ENCODE assay signal across 20 cellular contexts in the genomic region with DNA sequence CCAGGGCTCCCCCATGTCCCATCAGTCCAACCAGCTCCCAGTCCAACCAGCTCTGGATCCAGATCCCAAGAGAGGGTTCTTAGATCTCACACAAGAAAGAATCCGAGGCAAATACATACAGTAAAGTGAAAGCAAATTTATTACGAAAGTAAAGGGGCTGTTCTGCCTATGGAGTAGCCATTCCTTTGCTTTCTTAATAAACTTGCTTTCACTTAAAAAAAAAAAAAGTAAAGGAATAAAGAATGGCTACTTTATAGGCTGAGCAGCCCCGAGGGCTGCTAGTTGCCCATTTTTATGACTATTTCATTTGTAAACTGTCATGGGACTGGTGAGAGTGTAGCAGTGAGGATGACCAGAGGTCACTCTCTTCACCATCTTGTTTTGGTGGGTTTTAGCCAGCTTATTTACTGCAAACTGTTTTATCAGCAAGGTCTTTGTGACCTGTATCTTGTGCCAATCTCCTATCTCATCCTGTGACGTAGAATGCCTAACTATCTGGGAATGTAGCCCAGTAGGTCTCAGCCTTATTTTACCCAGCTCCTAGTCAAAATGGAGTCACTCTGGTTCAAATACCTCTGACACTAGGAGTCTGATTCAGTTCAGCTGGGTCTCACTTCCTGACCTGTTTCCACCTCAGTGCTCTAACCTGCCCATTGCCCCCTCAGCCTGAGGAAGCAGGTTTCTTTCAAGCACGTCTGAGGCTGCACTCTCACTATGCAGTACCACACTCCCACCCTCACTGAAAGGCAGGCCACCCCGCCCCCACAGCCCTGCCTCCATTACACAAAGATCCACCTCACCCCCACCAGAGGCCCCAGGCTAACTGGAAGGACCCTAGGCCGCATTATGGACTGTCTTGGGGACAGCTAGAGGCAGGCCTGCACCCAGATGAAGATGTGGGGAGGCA. TPM values are rescaled to one million over a fixed set of nuclear protein-coding genes. Genes with fewer than 3 reads are reported as not detected.
A peak's percentile ranks its signal among the peaks of the same experiment; 100 is the strongest.
DNase-seq lines count a peak whose midpoint lies in the region; ATAC-seq and TF ChIP-seq lines count a peak whose summit lies in the region.
"Had no signal": no experiment of that assay in that cellular context is flagged by ENCODE, and none has a peak within 500 bp of the region (broad histone marks: within the 10 kb centered on the region; RNA-seq: fewer than 3 reads in every experiment).

No MANE protein-coding gene starts in this region.

- H3K27me3 Mint-ChIP-seq in H9 (ENCODE audit: low read depth) = peaks cover 11% of the 10 kb centered on the region
- H3K27me3 Mint-ChIP-seq in neural progenitor cell (ENCODE audit: insufficient read depth, low read depth) = peaks cover 17% of the 10 kb centered on the region
- H3K27me3 Mint-ChIP-seq: activated T-cell treated with anti-CD3 and anti-CD28 coated beads, Interleukin-2, amount 50 U/mL, for 24 hours had no signal

- no peaks in the 10 kb centered on the region for H3K9me3 ChIP-seq in H9 (ENCODE audit: control insufficient read depth, low read depth, low read length)
- no peaks in the 10 kb centered on the region for H3K9me3 ChIP-seq in esophagus squamous epithelium
- H3K9me3 ChIP-seq in neural progenitor cell (ENCODE audit: low read depth) = no peaks in the 10 kb centered on the region
- H3K9me3 ChIP-seq: MG63, prostate gland, spleen, testis had no signal

- H3K23ac ChIP-seq in H9 (ENCODE audit: insufficient read length, low read depth, low read length) = no peak overlapping the region

- no peak overlapping the region for H2BK5ac ChIP-seq in H9 (ENCODE audit: insufficient read length, low read length)

- CTCF ChIA-PET in RWPE1 (lab: Yijun Ruan, JAX) = interaction anchor here (0.6 kb wide), 1 partner anchor 260 kb away, joined by 4 read pairs; no protein-coding TSS in a partner anchor

- WGBS in H9 (ENCODE audit: extremely low coverage, insufficient read length, low lambda C conversion rate) = no CpG with 5 or more reads among the region's 7 CpGs
- 71 to 73% methylated on average over 5 to 6 of the region's 7 CpGs for WGBS in esophagus squamous epithelium, 2 donors

- no peak overlapping the region for H3T11ph ChIP-seq in H9 (ENCODE audit: low read length)

- no peak overlapping the region for H4K91ac ChIP-seq in H9 (ENCODE audit: insufficient read length, low read depth, low read length)

- H2BK20ac ChIP-seq in H9 (ENCODE audit: low read depth, low read length, poor library complexity, severe bottlenecking) = no peak overlapping the region

- POLR2A ChIA-PET in RWPE1 (lab: Yijun Ruan, JAX; ENCODE audit: low non-redundant PET) = no interaction called here

- no peak overlapping the region for H2BK15ac ChIP-seq in H9 (ENCODE audit: low read depth, low read length)

- H3K4me3 Mint-ChIP-seq in H9 (no peak overlapping the region), neural progenitor cell (no peak overlapping the region)
- H3K4me3 Mint-ChIP-seq: activated naive CD4-positive, alpha-beta T cell treated with anti-CD3 and anti-CD28 coated beads, Interleukin-2, amount 10 ng/mL, durations not matched to agents 7 days and 5 days; activated T-cell treated with anti-CD3 and anti-CD28 coated beads, Interleukin-2, amount 50 U/mL, for 24 hours; CD8-positive, alpha-beta memory T cell; IgD-negative memory B cell had no signal

- H3K9me3 Mint-ChIP-seq in H9 (no peaks in the 10 kb centered on the region; a peak in 2 of 5 replicates), neural progenitor cell (no peaks in the 10 kb centered on the region)
- H3K9me3 Mint-ChIP-seq: activated T-cell treated with anti-CD3 and anti-CD28 coated beads, Interleukin-2, amount 50 U/mL, for 24 hours; CD8-positive, alpha-beta memory T cell; IgD-negative memory B cell had no signal

- no peak overlapping the region for H3K4me3 ChIP-seq in esophagus squamous epithelium
- no peak overlapping the region for H3K4me3 ChIP-seq in neural progenitor cell
- H3K4me3 ChIP-seq: MG63, prostate gland, spleen, testis had no signal

- no peaks in the 10 kb centered on the region for H3K79me1 ChIP-seq in H9 (ENCODE audit: insufficient read depth, low read depth, low read length, poor library complexity, severe bottlenecking)

- H3K14ac ChIP-seq in H9 (ENCODE audit: insufficient read depth, low read length) = no peak overlapping the region

- H2BK120ac ChIP-seq in H9 (ENCODE audit: low read depth, low read length, poor library complexity, severe bottlenecking) = no peak overlapping the region

- H3K27ac Mint-ChIP-seq in H9 (peak overlapping the region in 2 of 3 experiments; percentile 56 to 82; a peak in 2 of 7 replicates), neural progenitor cell (peak overlapping the region; percentile 64)
- H3K27ac Mint-ChIP-seq: activated naive CD4-positive, alpha-beta T cell treated with anti-CD3 and anti-CD28 coated beads, Interleukin-2, amount 10 ng/mL, durations not matched to agents 7 days and 5 days; activated T-cell treated with anti-CD3 and anti-CD28 coated beads, Interleukin-2, amount 50 U/mL, for 24 hours; IgD-negative memory B cell; naive B cell had no signal

- H4K20me1 ChIP-seq in H9 (ENCODE audit: control insufficient read depth, insufficient read depth, insufficient read length) = no peaks in the 10 kb centered on the region
- H4K20me1 ChIP-seq in neural progenitor cell (ENCODE audit: low read depth) = no peaks in the 10 kb centered on the region

- no peak overlapping the region for H3K18ac ChIP-seq in H9 (ENCODE audit: insufficient read length, low read depth, low read length)

- no peak for ATAC-seq in activated CD4-positive, CD25-positive, alpha-beta regulatory T cell treated with anti-CD3 and anti-CD28 coated beads, Interleukin-2, amount 50 U/mL, for 24 hours
- ATAC-seq in GM18505 (IDR thresholded peaks at IDR 0.05; ENCODE audit: unreplicated experiment) = no peak

- TF ChIP-seq POLR2A in esophagus squamous epithelium (IDR thresholded peaks at IDR 0.05) (no peak), GM18505 (IDR thresholded peaks at IDR 0.05; ENCODE audit: borderline replicate concordance, extremely low read depth, insufficient read depth, insufficient read length) (no peak)

- TF ChIP-seq CTCF in H9 (conservative IDR thresholded peaks at IDR 0.05) = no peak
- no peak for TF ChIP-seq CTCF in RWPE1 (conservative IDR thresholded peaks at IDR 0.05; ENCODE audit: low read depth)
- TF ChIP-seq CTCF in esophagus squamous epithelium (IDR thresholded peaks at IDR 0.05) = no peak
- TF ChIP-seq CTCF in neural progenitor cell (IDR thresholded peaks at IDR 0.05) = no peak

- H3K4me1 ChIP-seq in H9 (ENCODE audit: insufficient read depth, low read length) (0 out of 2 replicates have a peak, but pooled peaks cover 9% of the 10 kb centered on the region), esophagus squamous epithelium (peaks cover 0 to 46% (median 15%) of the 10 kb centered on the region in 3 donors), neural progenitor cell (peaks cover 21% of the 10 kb centered on the region)
- H3K4me1 ChIP-seq: prostate gland had no signal

- no peak overlapping the region for H4K5ac ChIP-seq in H9 (ENCODE audit: insufficient read length, low read depth, low read length)

- no peak overlapping the region for H2AK5ac ChIP-seq in H9 (ENCODE audit: insufficient read length, low read length)

- H3K27me3 ChIP-seq in H9 (ENCODE audit: insufficient read depth, low read length) (no peaks in the 10 kb centered on the region; the same call in 1 of the 2 replicates), esophagus squamous epithelium (no peaks in the 10 kb centered on the region), neural progenitor cell (no peaks in the 10 kb centered on the region)
- H3K27me3 ChIP-seq: MG63, testis had no signal

- H3K79me2 ChIP-seq in H9 (ENCODE audit: insufficient read depth, low read length) = no peaks in the 10 kb centered on the region
- H3K79me2 ChIP-seq in neural progenitor cell (ENCODE audit: low read depth) = no peaks in the 10 kb centered on the region

- no peaks in the 10 kb centered on the region for H3F3A ChIP-seq in neural progenitor cell (ENCODE audit: low read depth)

- no peak overlapping the region for H2BK12ac ChIP-seq in H9 (ENCODE audit: insufficient read length, low read depth, low read length)

- DNase-seq in H9 = no peak
- no peak for DNase-seq in RWPE1 (ENCODE audit: low spot score)
- no peak for DNase-seq in esophagus squamous epithelium (lab: John Stamatoyannopoulos, UW)
- no peak for DNase-seq in neural progenitor cell (ENCODE audit: low spot score)
- DNase-seq in stimulated activated CD4-positive, alpha-beta T cell treated with anti-CD3 and anti-CD28 coated beads, Interleukin-2, amount 100 ng/mL, for 24 hours = no peak
- DNase-seq: activated CD4-positive, alpha-beta T cell treated with anti-CD3 and anti-CD28 coated beads, Interleukin-2, amount 50 U/mL, for 4 hours; activated naive CD4-positive, alpha-beta T cell treated with anti-CD3 and anti-CD28 coated beads, Interleukin-2, amount 10 ng/mL, durations not matched to agents 7 days and 5 days; activated T-cell treated with anti-CD3 and anti-CD28 coated beads, Interleukin-2, amount 50 U/mL, for 24 hours; CD8-positive, alpha-beta memory T cell; MG63; naive B cell; NCI-H1694 treated with DMSO at 0.1 percent for 48 hours; NCI-H226; spleen; testis had no signal

- H3K23me2 ChIP-seq in H9 (ENCODE audit: insufficient read length, low read depth, low read length, poor library complexity, severe bottlenecking) = no peaks in the 10 kb centered on the region

- H3K4me2 ChIP-seq in H9 (ENCODE audit: insufficient read depth, insufficient read length, low read length) (no peak overlapping the region), neural progenitor cell (no peak overlapping the region)

- H3K56ac ChIP-seq in H9 (ENCODE audit: insufficient read length, low read depth, low read length) = no peak overlapping the region

- no peaks in the 10 kb centered on the region for H3K36me3 Mint-ChIP-seq in H9 (ENCODE audit: insufficient read depth in 1 of 3, low read depth in 3 of 3)
- H3K36me3 Mint-ChIP-seq in neural progenitor cell = no peaks in the 10 kb centered on the region

- intact Hi-C loops in esophagus squamous epithelium (cut with DNase I) = no loop called here

- H3K36me3 ChIP-seq in esophagus squamous epithelium (no peaks in the 10 kb centered on the region), neural progenitor cell (no peaks in the 10 kb centered on the region)
- H3K36me3 ChIP-seq: MG63, prostate gland, spleen had no signal

- no peak overlapping the region for H3K9ac ChIP-seq in H9 (ENCODE audit: extremely low read depth, insufficient read length, low read length)
- H3K9ac ChIP-seq in neural progenitor cell = no peak overlapping the region

- H3K4ac ChIP-seq in H9 (ENCODE audit: low read depth, low read length) = no peak overlapping the region

- no peak overlapping the region for H4K8ac ChIP-seq in H9 (replicated peaks; ENCODE audit: insufficient read length, low read depth, low read length)

- H3K27ac ChIP-seq in H9 (ENCODE audit: insufficient read length, low read depth, low read length) (no peak overlapping the region), RWPE1 (peak overlapping the region; percentile 87), esophagus squamous epithelium (peak overlapping the region in 3 of 4 donors; percentile 21 to 58 (median 47)), neural progenitor cell (no peak overlapping the region)
- H3K27ac ChIP-seq: HL-60, prostate gland, spleen, testis had no signal

- H2AFZ ChIP-seq in H9 (ENCODE audit: low read length) (no peak overlapping the region), neural progenitor cell (replicated peaks) (peak overlapping the region; percentile 7)

- H3K4me1 Mint-ChIP-seq in H9 (peaks cover 34 to 43% of the 10 kb centered on the region in 2 experiments), neural progenitor cell (peaks cover 46% of the 10 kb centered on the region)

RNA-seq across cellular contexts. Expression of gene ATP2B4, which starts 26.5 kb away (rescaled TPM):
- total RNA-seq in H9 (2021) (14.1 and 15.7 TPM in 2 replicates), esophagus squamous epithelium (10 to 100 TPM; 23.7 to 58.9 (median 39.2) TPM), neural progenitor cell (ENCODE audit: low replicate concordance) (39.6 and 39.8 TPM in 2 replicates)

Comparison
In these comparisons a context has a peak if more than half of its experiments do, and no peak if none do; other contexts are left out.
1. H3K27ac ChIP-seq: peak in RWPE1 (single experiment) and esophagus squamous epithelium (3 of 4); none in H9 (single experiment) and neural progenitor cell (single experiment).